Comparison of ENCODE assay signal across 8 cellular contexts in the genomic region with DNA sequence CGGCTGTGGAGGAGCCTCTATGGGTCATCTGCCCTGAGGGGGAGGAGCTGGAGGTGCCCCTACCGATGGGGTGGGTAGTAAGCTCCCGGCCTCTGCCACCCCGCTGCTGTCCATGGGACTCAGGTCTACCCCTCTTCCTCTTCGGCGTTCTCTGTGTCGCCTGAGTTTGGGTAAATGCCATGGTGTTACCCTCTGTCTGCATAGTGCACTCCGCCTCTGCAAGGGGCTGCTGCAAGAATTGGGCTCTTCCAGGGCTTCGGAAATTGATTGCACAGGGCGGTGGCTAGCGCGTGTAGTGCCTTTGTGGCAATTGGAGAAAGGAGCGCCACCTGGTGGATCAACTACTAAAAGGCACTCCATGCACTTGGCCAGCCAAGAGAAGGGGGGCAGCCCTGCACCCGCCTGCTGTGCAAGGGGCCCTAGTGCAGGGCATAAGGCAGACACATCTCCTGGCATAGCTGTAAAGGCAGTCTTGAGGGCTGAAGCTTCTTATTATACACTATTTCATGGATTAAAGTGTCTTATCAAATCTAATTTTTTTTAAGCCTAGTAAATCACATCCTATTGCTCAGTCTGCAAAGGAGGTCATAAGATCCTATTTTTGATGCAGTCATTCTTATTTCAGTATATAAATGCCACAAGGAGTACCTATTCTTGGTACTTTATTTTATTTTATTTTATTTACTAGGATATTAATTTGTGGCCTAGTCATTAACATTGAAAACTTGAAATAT.
A peak's percentile ranks its signal among the peaks of the same experiment; 100 is the strongest.
DNase-seq lines count a peak whose midpoint lies in the region; ATAC-seq and TF ChIP-seq lines count a peak whose summit lies in the region.

No MANE protein-coding gene starts in this region.

- CTCF ChIA-PET in OCI-LY7 (lab: Charles Lee; ENCODE audit: unreplicated experiment), result interaction anchor here (1.4 kb wide), 1 partner anchor 599 kb away, joined by 3 read pairs; no protein-coding TSS in a partner anchor

- no peak for TF ChIP-seq EP300 in stomach (IDR thresholded peaks at IDR 0.05)

- intact Hi-C loops in OCI-LY7 (cut with micrococcal nuclease; ENCODE audit: unreplicated experiment) (loop anchor here (2.0 kb wide), 1 partner anchor 599 kb away; no protein-coding TSS in a partner anchor), stomach (cut with DNase I; ENCODE audit: low total_unique reads) (no loop called here)

- H3K27ac ChIP-seq in OCI-LY7 (ENCODE audit: low read depth, low read length, poor library complexity, severe bottlenecking) (no peak overlapping the region), stomach (no peak overlapping the region)

- H3K4me1 Mint-ChIP-seq in neural crest cell, result peaks cover 41% of the 10 kb centered on the region

- H3K4me3 ChIP-seq in OCI-LY7 (ENCODE audit: low read depth, low read length, poor library complexity, severe bottlenecking) (no peak overlapping the region), fibroblast of mammary gland (ENCODE audit: control insufficient read depth, low read depth, low read length) (no peak overlapping the region), stomach (no peak overlapping the region)

- peak; percentile 98 for ATAC-seq in GM21515 (IDR thresholded peaks at IDR 0.05; ENCODE audit: unreplicated experiment)

- peaks cover 3% of the 10 kb centered on the region for H3K9me3 Mint-ChIP-seq in neural crest cell

- H3K9me3 ChIP-seq in OCI-LY7 (ENCODE audit: low read length) (no peaks in the 10 kb centered on the region), stomach (no peaks in the 10 kb centered on the region)

- no peak overlapping the region for H2AFZ ChIP-seq in OCI-LY7 (ENCODE audit: low read length)

- peaks cover 2% of the 10 kb centered on the region for H3K36me3 Mint-ChIP-seq in neural crest cell (ENCODE audit: low read depth)

- 24 to 36% (median 31%) methylated on average over 9 to 14 of the region's 14 CpGs for WGBS in stomach, 5 donors

- POLR2A ChIA-PET in OCI-LY7 (lab: Charles Lee), result interaction anchor here (0.6 to 0.7 kb wide), 3 partner anchors 56 to 487 kb away, joined by 3 to 5 read pairs (median 3); no protein-coding TSS in a partner anchor

- no peak overlapping the region for H3K4me2 ChIP-seq in OCI-LY7 (ENCODE audit: low read length)

- no peak overlapping the region for H3K27ac Mint-ChIP-seq in neural crest cell (ENCODE audit: unreplicated experiment)

- H3K9me2 ChIP-seq in OCI-LY7 (ENCODE audit: insufficient read depth, low read length), result no peaks in the 10 kb centered on the region

- no peaks in the 10 kb centered on the region for H4K20me1 ChIP-seq in OCI-LY7 (ENCODE audit: insufficient read depth, low read length)

- peak; percentile 68 for DNase-seq in DMS153 (lab: John Stamatoyannopoulos, UW)
- peak; percentile 63 for DNase-seq in HT1080 (ENCODE audit: low read depth)
- DNase-seq in OCI-LY7 (ENCODE audit: low spot score), result peak; percentile 61
- peak; percentile 72 for DNase-seq in activated T-cell treated with anti-CD3 and anti-CD28 coated beads for 24 hours (ENCODE audit: low read depth)
- peak; percentile 72 for DNase-seq in fibroblast of mammary gland (ENCODE audit: low read depth)
- DNase-seq in neural crest cell (ENCODE audit: low read depth, low spot score), result peak; percentile 93
- DNase-seq in stomach, result peak; percentile 79

- H3K36me3 ChIP-seq in OCI-LY7 (ENCODE audit: insufficient read depth, low read length) (no peaks in the 10 kb centered on the region), stomach (no peaks in the 10 kb centered on the region)

- no TSS peak for BruUV-seq in OCI-LY7 (replicated peaks; lab: Mats Ljungman, UMichigan)

- no peak for TF ChIP-seq POLR2A in stomach (IDR thresholded peaks at IDR 0.05)

- TF ChIP-seq CTCF in OCI-LY7 (conservative IDR thresholded peaks at IDR 0.05; ENCODE audit: low read length) (peak; percentile 84), fibroblast of mammary gland (conservative IDR thresholded peaks at IDR 0.05; ENCODE audit: control insufficient read depth, insufficient read depth, low read depth, low read length) (peak; percentile 78), neural crest cell (conservative IDR thresholded peaks at IDR 0.05) (peak; percentile 87), stomach (IDR thresholded peaks at IDR 0.05) (peak in 5 of 7 experiments; percentile 52 to 72 (median 63))

- H3K4me1 ChIP-seq in OCI-LY7 (ENCODE audit: insufficient read depth, low read length, poor library complexity, severe bottlenecking) (no peaks in the 10 kb centered on the region), stomach (peaks cover 0 to 8% (median 3%) of the 10 kb centered on the region in 4 donors)

- peaks cover 9% of the 10 kb centered on the region for H3K27me3 Mint-ChIP-seq in neural crest cell (ENCODE audit: low read depth)

- peak overlapping the region; percentile 59 for H3K4me3 Mint-ChIP-seq in neural crest cell

- no peaks in the 10 kb centered on the region for H3K79me2 ChIP-seq in OCI-LY7 (ENCODE audit: insufficient read depth, low read depth, low read length)

- H3K27me3 ChIP-seq in stomach, result peaks cover 0 to 16% (median 0%) of the 10 kb centered on the region in 3 donors
